22 cellular contexts compared by ENCODE assay signal in genomic region chr5:179959627-179960026, GRCh38. TPM values are rescaled to one million over a fixed set of nuclear protein-coding genes. Genes with fewer than 3 reads are reported as not detected.
DNase-seq lines count a peak whose midpoint lies in the region; ATAC-seq, FAIRE-seq and TF ChIP-seq lines count a peak whose summit lies in the region.
"Had no signal": no experiment of that assay in that cellular context is flagged by ENCODE, and none has a peak within 500 bp of the region (broad histone marks: within the 10 kb centered on the region; RNA-seq: fewer than 3 reads in every experiment).

No MANE protein-coding gene starts in this region.

- H3K27me3 ChIP-seq in bronchial epithelial cell (ENCODE audit: control insufficient read depth, insufficient read depth, low read length) (no peaks in the 10 kb centered on the region), lower lobe of right lung (ENCODE audit: low read depth) (no peaks in the 10 kb centered on the region)

- no peaks in the 10 kb centered on the region for H3K27me3 Mint-ChIP-seq in CD14-positive monocyte (ENCODE audit: low read depth in 3 of 3)
- H3K27me3 Mint-ChIP-seq: T-cell had no signal

- ATAC-seq in lower lobe of right lung (peak; percentile 68 to 84), HG03565 (IDR thresholded peaks at IDR 0.05; ENCODE audit: unreplicated experiment) (no peak)
- ATAC-seq: T-cell had no signal

- peak overlapping the region in 5 of 7 donors; percentile 13 to 77 (median 39) for H3K27ac Mint-ChIP-seq in CD14-positive monocyte
- H3K27ac Mint-ChIP-seq: T-cell had no signal

- H3K4me1 ChIP-seq in lower lobe of right lung: no peaks in the 10 kb centered on the region

- DNase-seq in CD14-positive monocyte (ENCODE audit: low spot score) (peak; percentile 53), MV-4-11 (lab: John Stamatoyannopoulos, UW) (peak; percentile 77), bronchial epithelial cell (ENCODE audit: low read depth) (peak; percentile 73), lower lobe of right lung (no peak), NCI-H748 treated with DMSO at 0.1 percent for 48 hours (lab: John Stamatoyannopoulos, UW) (no peak)
- no peak for DNase-seq in activated effector memory CD4-positive, alpha-beta T cell treated with anti-CD3 and anti-CD28 coated beads, Interleukin-2, amount 50 U/mL, for 16 hours
- DNase-seq: EL, GF-D8, Karpas-422, NCI-H1092 treated with DMSO at 0.1 percent for 48 hours, NCI-H1436 treated with DMSO at 0.1 percent for 48 hours, NCI-H1930, NCI-H226, NCI-H524, NCI-H82, RPMI8226, SHP77 treated with DMSO at 0.1 percent for 48 hours, T-cell had no signal

- FAIRE-seq in bronchial epithelial cell (lab: Jason Lieb, UNC): no peak
- FAIRE-seq: H54 had no signal

- H3K36me3 Mint-ChIP-seq in CD14-positive monocyte: peaks cover 73 to 92% of the 10 kb centered on the region in 2 donors

- no peak overlapping the region for H3K4me3 Mint-ChIP-seq in CD14-positive monocyte
- H3K4me3 Mint-ChIP-seq: T-cell had no signal

- peaks cover 15% of the 10 kb centered on the region for H3K4me1 Mint-ChIP-seq in CD14-positive monocyte
- H3K4me1 Mint-ChIP-seq: T-cell had no signal

- no peaks in the 10 kb centered on the region for H3K36me3 ChIP-seq in bronchial epithelial cell (ENCODE audit: control insufficient read depth, insufficient read depth, low read length)
- H3K36me3 ChIP-seq in lower lobe of right lung: peaks cover 54% of the 10 kb centered on the region

- intact Hi-C loops in CD14-positive monocyte (cut with micrococcal nuclease): loop anchor here in 1 of 2 donors (5.0 kb wide), 1 partner anchor 47 kb away; no protein-coding TSS in a partner anchor
- intact Hi-C loops in lower lobe of right lung (cut with DNase I): no loop called here

- no peaks in the 10 kb centered on the region for H3K9me3 Mint-ChIP-seq in CD14-positive monocyte
- H3K9me3 Mint-ChIP-seq: T-cell had no signal

- no peak overlapping the region for H3K4me3 ChIP-seq in bronchial epithelial cell (ENCODE audit: low read depth, low read length)
- H3K4me3 ChIP-seq in lower lobe of right lung: no peak overlapping the region
- H3K4me3 ChIP-seq: PC-9 had no signal

- H3K27ac ChIP-seq in lower lobe of right lung: no peak overlapping the region
- H3K27ac ChIP-seq: C4-2B, PC-9 had no signal

- H3K9me3 ChIP-seq in lower lobe of right lung: no peaks in the 10 kb centered on the region

- TF ChIP-seq CTCF in CD14-positive monocyte (IDR thresholded peaks at IDR 0.05) (no peak), bronchial epithelial cell (IDR thresholded peaks at IDR 0.05; ENCODE audit: insufficient read depth, low read length, severe bottlenecking) (no peak), lower lobe of right lung (IDR thresholded peaks at IDR 0.05) (no peak)

RNA-seq across cellular contexts. Expression of gene TBC1D9B, which starts 51.9 kb away (rescaled TPM):
- 10 to 100 TPM; 13.4 to 26.3 TPM for polyA plus RNA-seq in CD14-positive monocyte
- total RNA-seq in bronchial epithelial cell: 37.6 and 45.2 TPM in 2 replicates
- total RNA-seq in lower lobe of right lung: 94.0 TPM

Comparison
In these comparisons a context has a peak if more than half of its experiments do, and no peak if none do; other contexts are left out.
1. DNase-seq: peak in CD14-positive monocyte (single experiment), MV-4-11 (single experiment) and bronchial epithelial cell (single experiment); none in lower lobe of right lung (single experiment), activated effector memory CD4-positive, alpha-beta T cell treated with anti-CD3 and anti-CD28 coated beads, Interleukin-2, amount 50 U/mL, for 16 hours (single experiment) and NCI-H748 treated with DMSO at 0.1 percent for 48 hours (single experiment).